20 cellular contexts compared by ENCODE assay signal in genomic region chr7:105337529-105337928, GRCh38. TPM values are rescaled to one million over a fixed set of nuclear protein-coding genes. Genes with fewer than 3 reads are reported as not detected.
DNase-seq lines count a peak whose midpoint lies in the region; ATAC-seq and TF ChIP-seq lines count a peak whose summit lies in the region.
"Had no signal": no experiment of that assay in that cellular context is flagged by ENCODE, and none has a peak within 500 bp of the region (broad histone marks: within the 10 kb centered on the region; RNA-seq: fewer than 3 reads in every experiment).

No MANE protein-coding gene starts in this region.

- DNase-seq in Right ventricle myocardium inferior (ENCODE audit: missing footprints) (no peak), cardiac septum (ENCODE audit: low spot score) (no peak), RWPE1 (ENCODE audit: low spot score) (no peak), left lobe of liver (ENCODE audit: low spot score) (no peak), NCI-H526 treated with DMSO at 0.1 percent for 48 hours (lab: John Stamatoyannopoulos, UW) (no peak), glomerular visceral epithelial cell (ENCODE audit: extremely low spot score) (no peak)
- DNase-seq: activated CD8-positive, alpha-beta T cell treated with anti-CD3 and anti-CD28 coated beads for 36 hours; activated naive CD4-positive, alpha-beta T cell; activated T-cell treated with anti-CD3 and anti-CD28 coated beads, Interleukin-2, amount 50 U/mL, for 24 hours; amniotic stem cell; dermis blood vessel endothelial cell; HFFc6; NCI-H1092 treated with DMSO at 0.1 percent for 48 hours; NCI-H2029; NCI-H2227 treated with DMSO at 0.1 percent for 48 hours; stimulated activated CD4-positive, alpha-beta T cell treated with anti-CD3 and anti-CD28 coated beads, Interleukin-12 subunit alpha, Interleukin-12 subunit beta, amount 100 ng/mL, for 4 hours; upper lobe of right lung had no signal

- TF ChIP-seq CTCF in RWPE1 (conservative IDR thresholded peaks at IDR 0.05; ENCODE audit: low read depth), result no peak

- no peaks in the 10 kb centered on the region for H3K36me3 Mint-ChIP-seq in stimulated activated memory B cell treated with anti-CD40 and anti-IgM and Interleukin-4, amounts not matched to agents 10 μg/mL and 1 μg/mL and 100 μg/mL, for 72 hours

- H3K27ac ChIP-seq in RWPE1, result peak overlapping the region; percentile 17; the same call in 1 of the 2 replicates
- H3K27ac ChIP-seq: hepatocyte, upper lobe of right lung had no signal

- no peaks in the 10 kb centered on the region for H3K27me3 Mint-ChIP-seq in stimulated activated memory B cell treated with anti-CD40 and anti-IgM and Interleukin-4, amounts not matched to agents 10 μg/mL and 1 μg/mL and 100 μg/mL, for 72 hours
- H3K27me3 Mint-ChIP-seq: activated CD8-positive, alpha-beta T cell treated with anti-CD3 and anti-CD28 coated beads for 36 hours; activated T-cell treated with anti-CD3 and anti-CD28 coated beads, Interleukin-2, amount 50 U/mL, for 24 hours had no signal

- intact Hi-C loops in Right ventricle myocardium inferior (cut with DNase I), result loop anchor here (10.0 kb wide), 1 partner anchor 183 kb away; no protein-coding TSS in a partner anchor
- intact Hi-C loops in cardiac septum (cut with DNase I), result loop anchor here (5.0 kb wide), 1 partner anchor 185 kb away; no protein-coding TSS in a partner anchor

- ATAC-seq in Right ventricle myocardium inferior, result peak; percentile 75
- peak; percentile 63 for ATAC-seq in left lobe of liver
- ATAC-seq in stimulated activated memory B cell treated with anti-CD40 and anti-IgM and Interleukin-4, amounts not matched to agents 10 μg/mL and 1 μg/mL and 100 μg/mL, for 72 hours, result no peak
- no peak for ATAC-seq in HG03175 (IDR thresholded peaks at IDR 0.05; ENCODE audit: unreplicated experiment)
- ATAC-seq: activated CD8-positive, alpha-beta T cell treated with anti-CD3 and anti-CD28 coated beads for 36 hours; upper lobe of right lung had no signal

- H3K27ac Mint-ChIP-seq in stimulated activated memory B cell treated with anti-CD40 and anti-IgM and Interleukin-4, amounts not matched to agents 10 μg/mL and 1 μg/mL and 100 μg/mL, for 72 hours, result peak overlapping the region; percentile 40
- H3K27ac Mint-ChIP-seq: activated CD8-positive, alpha-beta T cell treated with anti-CD3 and anti-CD28 coated beads for 36 hours; activated T-cell treated with anti-CD3 and anti-CD28 coated beads, Interleukin-2, amount 50 U/mL, for 24 hours; HFFc6 had no signal

- H3K4me1 Mint-ChIP-seq in stimulated activated memory B cell treated with anti-CD40 and anti-IgM and Interleukin-4, amounts not matched to agents 10 μg/mL and 1 μg/mL and 100 μg/mL, for 72 hours, result peaks cover 24% of the 10 kb centered on the region

- CTCF ChIA-PET in RWPE1 (lab: Yijun Ruan, JAX), result interaction anchor here (0.6 to 1.5 kb wide), 3 partner anchors 183 to 253 kb away, joined by 4 to 5 read pairs (median 4); no protein-coding TSS in a partner anchor

- no peak overlapping the region for H3K4me3 Mint-ChIP-seq in stimulated activated memory B cell treated with anti-CD40 and anti-IgM and Interleukin-4, amounts not matched to agents 10 μg/mL and 1 μg/mL and 100 μg/mL, for 72 hours
- H3K4me3 Mint-ChIP-seq: activated CD8-positive, alpha-beta T cell treated with anti-CD3 and anti-CD28 coated beads for 36 hours; activated T-cell treated with anti-CD3 and anti-CD28 coated beads, Interleukin-2, amount 50 U/mL, for 24 hours; HFFc6 had no signal

- no peaks in the 10 kb centered on the region for H3K9me3 Mint-ChIP-seq in stimulated activated memory B cell treated with anti-CD40 and anti-IgM and Interleukin-4, amounts not matched to agents 10 μg/mL and 1 μg/mL and 100 μg/mL, for 72 hours
- H3K9me3 Mint-ChIP-seq: activated CD8-positive, alpha-beta T cell treated with anti-CD3 and anti-CD28 coated beads for 36 hours; activated T-cell treated with anti-CD3 and anti-CD28 coated beads, Interleukin-2, amount 50 U/mL, for 24 hours; HFFc6 had no signal

- POLR2A ChIA-PET in RWPE1 (lab: Yijun Ruan, JAX; ENCODE audit: low non-redundant PET), result no interaction called here

RNA-seq across cellular contexts. Expression of gene SRPK2, which starts 51.2 kb away (rescaled TPM):
- 26.8 TPM for total RNA-seq in Right ventricle myocardium inferior
- total RNA-seq in cardiac septum, result 37.8 TPM
- 15.5 TPM for total RNA-seq in left lobe of liver

Comparison
In these comparisons a context has a peak if more than half of its experiments do, and no peak if none do; other contexts are left out.
1. ATAC-seq: peak in Right ventricle myocardium inferior (single experiment) and left lobe of liver (single experiment); none in stimulated activated memory B cell treated with anti-CD40 and anti-IgM and Interleukin-4, amounts not matched to agents 10 μg/mL and 1 μg/mL and 100 μg/mL, for 72 hours (single experiment) and HG03175 (single experiment).